Comparison of ENCODE assay signal across 24 cellular contexts in the genomic region with DNA sequence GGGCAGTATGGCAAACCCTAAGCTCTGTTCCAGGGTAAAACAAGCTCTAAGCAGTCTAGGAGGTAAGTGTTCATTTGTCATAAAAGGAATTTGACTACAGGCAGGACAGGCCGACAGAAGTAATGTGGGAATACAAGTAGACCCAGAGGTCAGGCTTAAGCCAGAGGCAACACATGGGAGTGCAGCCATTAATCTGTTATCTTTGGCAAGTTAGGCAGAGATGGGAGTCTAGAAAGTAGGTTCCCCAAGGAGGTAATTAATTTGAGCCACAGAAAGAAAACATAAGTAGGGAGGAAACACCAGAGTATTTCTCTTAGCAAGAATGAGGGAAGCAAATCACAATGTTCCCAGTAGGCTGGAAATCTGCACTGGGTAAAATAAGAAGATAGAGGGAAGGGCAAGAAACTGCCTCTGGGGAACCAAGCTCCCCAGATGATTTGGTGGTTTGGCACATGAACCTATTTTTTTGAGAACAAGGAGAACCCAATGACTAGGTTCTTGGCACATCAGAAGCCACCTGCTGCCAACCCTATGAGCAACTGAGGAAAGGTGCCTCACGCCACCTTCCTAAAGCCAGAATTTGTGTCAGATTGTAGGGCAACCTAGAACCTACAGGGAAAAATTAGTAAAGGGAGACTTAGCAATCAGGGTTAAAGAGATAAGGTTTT.
DNase-seq lines count a peak whose midpoint lies in the region; ATAC-seq, FAIRE-seq and TF ChIP-seq lines count a peak whose summit lies in the region.
"Had no signal": no experiment of that assay in that cellular context is flagged by ENCODE, and none has a peak within 500 bp of the region (broad histone marks: within the 10 kb centered on the region; RNA-seq: fewer than 3 reads in every experiment).

No MANE protein-coding gene starts in this region.

- peaks cover 0 to 3% (median 0%) of the 10 kb centered on the region in 5 donors for H3K9me3 Mint-ChIP-seq in CD8-positive, alpha-beta memory T cell
- H3K9me3 Mint-ChIP-seq: activated naive CD4-positive, alpha-beta T cell treated with anti-CD3 and anti-CD28 coated beads, Interleukin-2, amount 10 ng/mL, durations not matched to agents 7 days and 5 days; activated T-cell treated with anti-CD3 and anti-CD28 coated beads, Interleukin-2, amount 50 U/mL, for 24 hours; GM23338; stimulated activated naive B cell treated with anti-CD40 and anti-IgM and Interleukin-4, amounts not matched to agents 10 μg/mL and 1 μg/mL and 100 μg/mL, for 72 hours had no signal

- no peak overlapping the region for H3K27ac Mint-ChIP-seq in CD8-positive, alpha-beta memory T cell
- H3K27ac Mint-ChIP-seq: activated naive CD4-positive, alpha-beta T cell treated with anti-CD3 and anti-CD28 coated beads, Interleukin-2, amount 10 ng/mL, durations not matched to agents 7 days and 5 days; activated T-cell treated with anti-CD3 and anti-CD28 coated beads, Interleukin-2, amount 50 U/mL, for 24 hours; CD4-positive, alpha-beta T cell; GM23338; stimulated activated naive B cell treated with anti-CD40 and anti-IgM and Interleukin-4, amounts not matched to agents 10 μg/mL and 1 μg/mL and 100 μg/mL, for 72 hours had no signal

- no peaks in the 10 kb centered on the region for H4K20me1 ChIP-seq in keratinocyte (ENCODE audit: control insufficient read depth, extremely low read depth, insufficient read depth, low read length)

- H3K4me2 ChIP-seq in keratinocyte (ENCODE audit: control insufficient read depth, extremely low read depth, insufficient read depth, low read depth, low read length), result no peak overlapping the region
- H3K4me2 ChIP-seq: GM23338 had no signal

- peaks cover 0 to 4% of the 10 kb centered on the region in 2 donors for H3K27me3 Mint-ChIP-seq in CD8-positive, alpha-beta memory T cell
- H3K27me3 Mint-ChIP-seq: activated naive CD4-positive, alpha-beta T cell treated with anti-CD3 and anti-CD28 coated beads, Interleukin-2, amount 10 ng/mL, durations not matched to agents 7 days and 5 days; CD4-positive, alpha-beta T cell had no signal

- no peaks in the 10 kb centered on the region for H3K36me3 Mint-ChIP-seq in CD8-positive, alpha-beta memory T cell
- H3K36me3 Mint-ChIP-seq: activated naive CD4-positive, alpha-beta T cell treated with anti-CD3 and anti-CD28 coated beads, Interleukin-2, amount 10 ng/mL, durations not matched to agents 7 days and 5 days; stimulated activated naive B cell treated with anti-CD40 and anti-IgM and Interleukin-4, amounts not matched to agents 10 μg/mL and 1 μg/mL and 100 μg/mL, for 72 hours had no signal

- no peak overlapping the region for H3K9ac ChIP-seq in keratinocyte (ENCODE audit: control insufficient read depth, extremely low read depth, insufficient read depth, low read length)

- H3K27ac ChIP-seq in keratinocyte (ENCODE audit: control insufficient read depth, insufficient read depth, low read length), result no peak overlapping the region
- H3K27ac ChIP-seq in CD8-positive, alpha-beta memory T cell (ENCODE audit: low read depth, low read length), result no peak overlapping the region
- no peak overlapping the region for H3K27ac ChIP-seq in upper lobe of right lung
- no peak overlapping the region for H3K27ac ChIP-seq in sigmoid colon
- H3K27ac ChIP-seq: epithelial cell of prostate, vagina had no signal

- intact Hi-C loops in upper lobe of right lung (cut with DNase I) (no loop called here), sigmoid colon (cut with DNase I) (no loop called here)

- POLR2A ChIA-PET in CD8-positive, alpha-beta memory T cell (lab: Charles Lee), result no interaction called here

- H3K9me3 ChIP-seq in keratinocyte (ENCODE audit: control insufficient read depth, low read depth, low read length) (no peaks in the 10 kb centered on the region), upper lobe of right lung (no peaks in the 10 kb centered on the region), sigmoid colon (no peaks in the 10 kb centered on the region)
- no peaks in the 10 kb centered on the region for H3K9me3 ChIP-seq in CD8-positive, alpha-beta memory T cell (ENCODE audit: low read length)
- H3K9me3 ChIP-seq: vagina had no signal

- no peaks in the 10 kb centered on the region for H3K4me1 Mint-ChIP-seq in CD8-positive, alpha-beta memory T cell
- H3K4me1 Mint-ChIP-seq: activated naive CD4-positive, alpha-beta T cell treated with anti-CD3 and anti-CD28 coated beads, Interleukin-2, amount 10 ng/mL, durations not matched to agents 7 days and 5 days; GM23338; stimulated activated naive B cell treated with anti-CD40 and anti-IgM and Interleukin-4, amounts not matched to agents 10 μg/mL and 1 μg/mL and 100 μg/mL, for 72 hours had no signal

- peak; percentile 70 for DNase-seq in EH (ENCODE audit: low read depth)
- DNase-seq in RPMI7951 (ENCODE audit: low read depth), result peak; percentile 3
- DNase-seq in keratinocyte (ENCODE audit: low read depth, low spot score), result no peak
- peak; percentile 38 for DNase-seq in stromal cell of bone marrow (ENCODE audit: low read depth)
- no peak for DNase-seq in CD8-positive, alpha-beta memory T cell
- no peak for DNase-seq in upper lobe of right lung
- DNase-seq in sigmoid colon, result no peak
- DNase-seq: activated CD4-positive, alpha-beta T cell treated with anti-CD3 and anti-CD28 coated beads for 48 hours; activated naive CD4-positive, alpha-beta T cell treated with anti-CD3 and anti-CD28 coated beads, Interleukin-2, amount 10 ng/mL, durations not matched to agents 7 days and 5 days; activated T-cell treated with anti-CD3 and anti-CD28 coated beads, Interleukin-2, amount 50 U/mL, for 24 hours; anterior cingulate cortex; CD4-positive, alpha-beta T cell; DMS153; GF-D8; head of caudate nucleus; NCI-H1436 treated with DMSO at 0.1 percent for 48 hours; NCI-H524; stimulated activated CD4-positive, alpha-beta T cell treated with anti-CD3 and anti-CD28 coated beads, Interleukin-4, amount 100 ng/mL, for 24 hours; stimulated activated naive B cell treated with anti-CD40 and anti-IgM and Interleukin-4, amounts not matched to agents 10 μg/mL and 1 μg/mL and 100 μg/mL, for 72 hours; T-helper 2 cell had no signal

- TF ChIP-seq POLR2A in sigmoid colon (IDR thresholded peaks at IDR 0.05), result no peak

- H3K9me1 ChIP-seq in keratinocyte (ENCODE audit: control insufficient read depth, extremely low read depth, insufficient read depth, low read length), result no peaks in the 10 kb centered on the region

- dilution Hi-C loops in keratinocyte (cut with MboI; ENCODE audit: extremely low pct_ligation_motif_present, low sequenced_read_pairs), result no loop called here

- CTCF ChIA-PET in CD8-positive, alpha-beta memory T cell (lab: Charles Lee), result no interaction called here

- H3K4me3 ChIP-seq in keratinocyte (ENCODE audit: control insufficient read depth in 2 of 3, extremely low read depth in 1 of 3, insufficient read depth in 2 of 3, low read depth in 1 of 3, low read length in 3 of 3) (no peak overlapping the region), upper lobe of right lung (no peak overlapping the region), sigmoid colon (no peak overlapping the region)
- H3K4me3 ChIP-seq in CD8-positive, alpha-beta memory T cell (ENCODE audit: low read length), result no peak overlapping the region
- H3K4me3 ChIP-seq: GM23338, vagina had no signal

- H2AFZ ChIP-seq in keratinocyte (ENCODE audit: control insufficient read depth, low read length), result no peak overlapping the region
- H2AFZ ChIP-seq: GM23338 had no signal

- TF ChIP-seq EP300 in sigmoid colon (IDR thresholded peaks at IDR 0.05), result no peak

- no peak overlapping the region for H3K4me3 Mint-ChIP-seq in CD8-positive, alpha-beta memory T cell
- H3K4me3 Mint-ChIP-seq: activated naive CD4-positive, alpha-beta T cell treated with anti-CD3 and anti-CD28 coated beads, Interleukin-2, amount 10 ng/mL, durations not matched to agents 7 days and 5 days; activated T-cell treated with anti-CD3 and anti-CD28 coated beads, Interleukin-2, amount 50 U/mL, for 24 hours; CD4-positive, alpha-beta T cell; GM23338; stimulated activated naive B cell treated with anti-CD40 and anti-IgM and Interleukin-4, amounts not matched to agents 10 μg/mL and 1 μg/mL and 100 μg/mL, for 72 hours had no signal

- H3K4me1 ChIP-seq in keratinocyte (ENCODE audit: control insufficient read depth, extremely low read depth, insufficient read depth, low read length), result peaks cover 5% of the 10 kb centered on the region
- no peaks in the 10 kb centered on the region for H3K4me1 ChIP-seq in CD8-positive, alpha-beta memory T cell (ENCODE audit: insufficient read depth, low read length)
- H3K4me1 ChIP-seq in upper lobe of right lung, result peaks cover 4% of the 10 kb centered on the region
- H3K4me1 ChIP-seq in sigmoid colon, result no peaks in the 10 kb centered on the region
- H3K4me1 ChIP-seq: vagina had no signal

- no peaks in the 10 kb centered on the region for H3K79me2 ChIP-seq in keratinocyte (ENCODE audit: control insufficient read depth, insufficient read depth, low read length)

- no peaks in the 10 kb centered on the region for H3K27me3 ChIP-seq in keratinocyte (ENCODE audit: control insufficient read depth, extremely low read depth, insufficient read depth, low read length)
- no peaks in the 10 kb centered on the region for H3K27me3 ChIP-seq in CD8-positive, alpha-beta memory T cell (ENCODE audit: insufficient read depth, low read length, poor library complexity, severe bottlenecking)
- no peaks in the 10 kb centered on the region for H3K27me3 ChIP-seq in upper lobe of right lung
- H3K27me3 ChIP-seq in sigmoid colon, result no peaks in the 10 kb centered on the region
- H3K27me3 ChIP-seq: vagina had no signal

- ATAC-seq in upper lobe of right lung, result no peak
- ATAC-seq: GM23338; stimulated activated naive B cell treated with anti-CD40 and anti-IgM and Interleukin-4, amounts not matched to agents 10 μg/mL and 1 μg/mL and 100 μg/mL, for 72 hours had no signal

- WGBS in sigmoid colon, 2 donors, result 76 to 82% methylated on average over 2 of the region's 2 CpGs

- H3K36me3 ChIP-seq in keratinocyte (ENCODE audit: control insufficient read depth in 2 of 2, extremely low read depth in 1 of 2, insufficient read depth in 2 of 2, low read length in 2 of 2) (no peaks in the 10 kb centered on the region), upper lobe of right lung (no peaks in the 10 kb centered on the region), sigmoid colon (no peaks in the 10 kb centered on the region)
- H3K36me3 ChIP-seq in CD8-positive, alpha-beta memory T cell (ENCODE audit: insufficient read depth, low read length), result no peaks in the 10 kb centered on the region
- H3K36me3 ChIP-seq: vagina had no signal

- TF ChIP-seq CTCF in keratinocyte (optimal IDR thresholded peaks at IDR 0.05 in 1 of 3, IDR thresholded peaks at IDR 0.05 in 1 of 3, conservative IDR thresholded peaks at IDR 0.05 in 1 of 3; ENCODE audit: extremely low read depth in 1 of 3, insufficient read depth in 2 of 3, low read length in 3 of 3), result no peak
- no peak for TF ChIP-seq CTCF in upper lobe of right lung (IDR thresholded peaks at IDR 0.05)
- TF ChIP-seq CTCF in sigmoid colon (IDR thresholded peaks at IDR 0.05), result no peak

- FAIRE-seq in keratinocyte (lab: Jason Lieb, UNC), result peak; percentile 17
- FAIRE-seq: RCC 7860 had no signal

Comparison
In these comparisons a context has a peak if more than half of its experiments do, and no peak if none do; other contexts are left out.
1. DNase-seq: peak in EH (single experiment), RPMI7951 (single experiment) and stromal cell of bone marrow (single experiment); none in keratinocyte (single experiment), CD8-positive, alpha-beta memory T cell (0 of 5), upper lobe of right lung (single experiment) and sigmoid colon (single experiment).